In genomic region chr12:82857276-82857675, GRCh38 we compare ENCODE assay signal across 1 cellular context.
TF ChIP-seq lines count a peak whose summit lies in the region.

No MANE protein-coding gene starts in this region.

TF ChIP-seq in GM23338, 12 proteins besides CTCF, POLR2A, EP300 and RAD21 (continued from another document):
- TF ChIP-seq ETS1 (IDR thresholded peaks at IDR 0.05) = no peak
- no peak for TF ChIP-seq CREB1 (CRISPR knock-in tag; IDR thresholded peaks at IDR 0.05; ENCODE audit: low read depth)
- TF ChIP-seq EZH2 (IDR thresholded peaks at IDR 0.05; ENCODE audit: low read depth, unreplicated experiment) = no peak
